In genomic region chr5:2681476-2681875, GRCh38 we compare ENCODE assay signal across 28 cellular contexts.
"Had no signal": no experiment of that assay in that cellular context is flagged by ENCODE, and none has a peak within 500 bp of the region (broad histone marks: within the 10 kb centered on the region; RNA-seq: fewer than 3 reads in every experiment).

No MANE protein-coding gene starts in this region.

- H3K9me3 ChIP-seq: ascending aorta, breast epithelium had no signal

- H3K27me3 Mint-ChIP-seq: activated CD4-positive, alpha-beta memory T cell treated with anti-CD3 and anti-CD28 coated beads, Interleukin-2, amount 10 ng/mL, durations not matched to agents 7 days and 5 days; activated CD4-positive, alpha-beta T cell treated with anti-CD3 and anti-CD28 coated beads, Interleukin-2, amount 10 ng/mL, durations not matched to agents 7 days and 5 days; activated CD8-positive, alpha-beta memory T cell treated with anti-CD3 and anti-CD28 coated beads, Interleukin-2, amount 10 ng/mL, durations not matched to agents 7 days and 5 days; activated naive CD4-positive, alpha-beta T cell treated with anti-CD3 and anti-CD28 coated beads, Interleukin-2, amount 50 U/mL, for 24 hours; activated naive CD8-positive, alpha-beta T cell treated with anti-CD3 and anti-CD28 coated beads, Interleukin-2, amount 10 ng/mL, durations not matched to agents 7 days and 5 days had no signal

- H3K4me1 ChIP-seq: ascending aorta, breast epithelium, colonic mucosa had no signal

- H3K27me3 ChIP-seq: ascending aorta, breast epithelium, cardiac muscle cell, colonic mucosa had no signal

- H3K27ac ChIP-seq: ascending aorta, breast epithelium, cardiac muscle cell, colonic mucosa had no signal

- H3K4me3 ChIP-seq: ascending aorta, breast epithelium, cardiac muscle cell, colonic mucosa had no signal

- H3K27ac Mint-ChIP-seq: activated CD4-positive, alpha-beta memory T cell treated with anti-CD3 and anti-CD28 coated beads, Interleukin-2, amount 10 ng/mL, durations not matched to agents 7 days and 5 days; activated CD4-positive, alpha-beta T cell treated with anti-CD3 and anti-CD28 coated beads, Interleukin-2, amount 10 ng/mL, durations not matched to agents 7 days and 5 days; activated CD8-positive, alpha-beta memory T cell treated with anti-CD3 and anti-CD28 coated beads, Interleukin-2, amount 10 ng/mL, durations not matched to agents 7 days and 5 days; activated naive CD4-positive, alpha-beta T cell treated with anti-CD3 and anti-CD28 coated beads for 36 hours; activated naive CD4-positive, alpha-beta T cell treated with anti-CD3 and anti-CD28 coated beads, Interleukin-2, amount 50 U/mL, for 24 hours; activated naive CD8-positive, alpha-beta T cell treated with anti-CD3 and anti-CD28 coated beads, Interleukin-2, amount 10 ng/mL, durations not matched to agents 7 days and 5 days; activated T-helper 1 cell treated with anti-CD3 and anti-CD28 coated beads, Interleukin-12 subunit alpha, Interleukin-12 subunit beta, Interleukin-2, Interleukin-4 antibody, amounts not matched to agents 30 ng/mL and 10 ng/mL and 1 ng/mL, durations not matched to agents 14 hours and 24 hours and 36 hours; activated T-helper 2 cell treated with anti-CD3 and anti-CD28 coated beads, Interferon-gamma antibody, Interleukin-2, Interleukin-4, amounts not matched to agents 10 μg/mL and 5 μg/mL and 100 μg/mL, durations not matched to agents 14 hours and 24 hours and 36 hours; brain; endodermal cell had no signal

- H3K4me3 Mint-ChIP-seq: activated CD4-positive, alpha-beta memory T cell treated with anti-CD3 and anti-CD28 coated beads, Interleukin-2, amount 10 ng/mL, durations not matched to agents 7 days and 5 days; activated CD4-positive, alpha-beta T cell treated with anti-CD3 and anti-CD28 coated beads, Interleukin-2, amount 10 ng/mL, durations not matched to agents 7 days and 5 days; activated CD8-positive, alpha-beta memory T cell treated with anti-CD3 and anti-CD28 coated beads, Interleukin-2, amount 10 ng/mL, durations not matched to agents 7 days and 5 days; activated naive CD4-positive, alpha-beta T cell treated with anti-CD3 and anti-CD28 coated beads for 36 hours; activated naive CD4-positive, alpha-beta T cell treated with anti-CD3 and anti-CD28 coated beads, Interleukin-2, amount 50 U/mL, for 24 hours; activated naive CD8-positive, alpha-beta T cell treated with anti-CD3 and anti-CD28 coated beads, Interleukin-2, amount 10 ng/mL, durations not matched to agents 7 days and 5 days; activated T-helper 1 cell treated with anti-CD3 and anti-CD28 coated beads, Interleukin-12 subunit alpha, Interleukin-12 subunit beta, Interleukin-2, Interleukin-4 antibody, amounts not matched to agents 30 ng/mL and 10 ng/mL and 1 ng/mL, durations not matched to agents 14 hours and 24 hours and 36 hours; brain; endodermal cell had no signal

- H3K36me3 ChIP-seq: ascending aorta, breast epithelium, cardiac muscle cell, colonic mucosa had no signal

- DNase-seq: activated CD4-positive, alpha-beta memory T cell treated with anti-CD3 and anti-CD28 coated beads, Interleukin-2, amount 10 ng/mL, durations not matched to agents 7 days and 5 days; activated CD4-positive, alpha-beta T cell treated with anti-CD3 and anti-CD28 coated beads for 1 hour; activated CD4-positive, alpha-beta T cell treated with anti-CD3 and anti-CD28 coated beads for 4 hours; activated CD4-positive, alpha-beta T cell treated with anti-CD3 and anti-CD28 coated beads, Interleukin-2, amount 10 ng/mL, durations not matched to agents 7 days and 5 days; activated CD4-positive, alpha-beta T cell treated with anti-CD3 and anti-CD28 coated beads, Interleukin-2, amount 50 U/mL, for 4 hours; activated CD8-positive, alpha-beta memory T cell treated with anti-CD3 and anti-CD28 coated beads, Interleukin-2, amount 10 ng/mL, durations not matched to agents 7 days and 5 days; activated CD8-positive, alpha-beta memory T cell treated with anti-CD3 and anti-CD28 coated beads, Interleukin-2, amount 50 U/mL, for 4 hours; activated effector memory CD4-positive, alpha-beta T cell treated with anti-CD3 and anti-CD28 coated beads, Interleukin-2, amount 50 U/mL, for 16 hours; activated naive CD4-positive, alpha-beta T cell treated with anti-CD3 and anti-CD28 coated beads for 36 hours; activated naive CD8-positive, alpha-beta T cell treated with anti-CD3 and anti-CD28 coated beads, Interleukin-2, amount 10 ng/mL, durations not matched to agents 7 days and 5 days; activated T-cell treated with anti-CD3 and anti-CD28 coated beads, Interleukin-2, amount 50 U/mL, for 1 hour; activated T-cell treated with anti-CD3 and anti-CD28 coated beads, Interleukin-2, amount 50 U/mL, for 48 hours; central memory CD4-positive, alpha-beta T cell; cerebellar nuclear complex; colonic mucosa; effector memory CD4-positive, alpha-beta T cell; endodermal cell; foreskin fibroblast; hippocampal formation; T-helper 2 cell had no signal

- H3K4me1 Mint-ChIP-seq: activated CD4-positive, alpha-beta memory T cell treated with anti-CD3 and anti-CD28 coated beads, Interleukin-2, amount 10 ng/mL, durations not matched to agents 7 days and 5 days; activated CD4-positive, alpha-beta T cell treated with anti-CD3 and anti-CD28 coated beads, Interleukin-2, amount 10 ng/mL, durations not matched to agents 7 days and 5 days; activated CD8-positive, alpha-beta memory T cell treated with anti-CD3 and anti-CD28 coated beads, Interleukin-2, amount 10 ng/mL, durations not matched to agents 7 days and 5 days; activated naive CD4-positive, alpha-beta T cell treated with anti-CD3 and anti-CD28 coated beads, Interleukin-2, amount 50 U/mL, for 24 hours; activated naive CD8-positive, alpha-beta T cell treated with anti-CD3 and anti-CD28 coated beads, Interleukin-2, amount 10 ng/mL, durations not matched to agents 7 days and 5 days had no signal

- ATAC-seq: activated CD8-positive, alpha-beta memory T cell treated with anti-CD3 and anti-CD28 coated beads, Interleukin-2, amount 10 ng/mL, durations not matched to agents 7 days and 5 days; esophagus mucosa had no signal

- H3K9me3 Mint-ChIP-seq: activated CD4-positive, alpha-beta T cell treated with anti-CD3 and anti-CD28 coated beads, Interleukin-2, amount 10 ng/mL, durations not matched to agents 7 days and 5 days; activated naive CD8-positive, alpha-beta T cell treated with anti-CD3 and anti-CD28 coated beads, Interleukin-2, amount 10 ng/mL, durations not matched to agents 7 days and 5 days; activated T-helper 1 cell treated with anti-CD3 and anti-CD28 coated beads, Interleukin-12 subunit alpha, Interleukin-12 subunit beta, Interleukin-2, Interleukin-4 antibody, amounts not matched to agents 30 ng/mL and 10 ng/mL and 1 ng/mL, durations not matched to agents 14 hours and 24 hours and 36 hours; activated T-helper 2 cell treated with anti-CD3 and anti-CD28 coated beads, Interferon-gamma antibody, Interleukin-2, Interleukin-4, amounts not matched to agents 10 μg/mL and 5 μg/mL and 100 μg/mL, durations not matched to agents 14 hours and 24 hours and 36 hours had no signal

- H3K36me3 Mint-ChIP-seq: activated CD8-positive, alpha-beta memory T cell treated with anti-CD3 and anti-CD28 coated beads, Interleukin-2, amount 10 ng/mL, durations not matched to agents 7 days and 5 days; activated naive CD4-positive, alpha-beta T cell treated with anti-CD3 and anti-CD28 coated beads, Interleukin-2, amount 50 U/mL, for 24 hours; activated naive CD8-positive, alpha-beta T cell treated with anti-CD3 and anti-CD28 coated beads, Interleukin-2, amount 10 ng/mL, durations not matched to agents 7 days and 5 days; brain had no signal
